9 cellular contexts compared by ENCODE assay signal in the genomic region with DNA sequence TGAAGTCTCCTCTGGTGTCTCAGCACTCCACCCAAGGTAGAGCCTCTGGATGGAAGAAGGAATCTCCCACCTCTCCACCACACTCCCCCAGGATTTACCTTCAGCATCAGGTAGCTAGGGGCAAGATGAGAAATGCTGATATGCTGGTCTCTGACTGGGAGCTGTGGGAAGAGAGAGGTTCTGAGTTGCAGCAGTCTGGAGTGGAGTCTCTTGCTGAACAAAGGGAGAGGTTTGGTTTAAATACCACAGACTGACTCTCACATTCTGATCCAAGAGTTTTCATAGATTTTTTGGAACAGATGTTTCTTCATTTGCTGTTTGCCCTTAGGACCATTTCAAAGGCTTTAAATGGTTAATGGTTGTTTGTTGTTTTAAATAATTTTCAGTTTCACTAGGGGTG. TPM values are rescaled to one million over a fixed set of nuclear protein-coding genes. Genes with fewer than 3 reads are reported as not detected.
DNase-seq lines count a peak whose midpoint lies in the region; ATAC-seq and TF ChIP-seq lines count a peak whose summit lies in the region.
"Had no signal": no experiment of that assay in that cellular context is flagged by ENCODE, and none has a peak within 500 bp of the region (broad histone marks: within the 10 kb centered on the region; RNA-seq: fewer than 3 reads in every experiment).

No MANE protein-coding gene starts in this region.

- peak overlapping the region; percentile 96 for H3K4me3 ChIP-seq in GM06990 (replicated peaks; ENCODE audit: low read depth, low read length)
- no peak overlapping the region for H3K4me3 ChIP-seq in RWPE2 (ENCODE audit: severe bottlenecking)
- peak overlapping the region; percentile 83 for H3K4me3 ChIP-seq in epithelial cell of proximal tubule (ENCODE audit: low read depth, low read length)
- no peak overlapping the region for H3K4me3 ChIP-seq in sigmoid colon

- TF ChIP-seq CTCF in GM06990 (IDR thresholded peaks at IDR 0.05; ENCODE audit: insufficient read depth, low read length, poor library complexity, severe bottlenecking) (no peak), RWPE2 (IDR thresholded peaks at IDR 0.05; ENCODE audit: poor library complexity, severe bottlenecking) (no peak), epithelial cell of proximal tubule (conservative IDR thresholded peaks at IDR 0.05; ENCODE audit: low read depth, low read length) (no peak), sigmoid colon (IDR thresholded peaks at IDR 0.05) (no peak)

- no peak for TF ChIP-seq POLR2A in sigmoid colon (IDR thresholded peaks at IDR 0.05)

- H3K27ac ChIP-seq in RWPE2 (ENCODE audit: poor library complexity, severe bottlenecking), result peak overlapping the region; percentile 96
- H3K27ac ChIP-seq in sigmoid colon, result peak overlapping the region; percentile 98 to 99 (median 98)

- DNase-seq in GM06990 (ENCODE audit: extremely low read depth, insufficient read length) (no peak), RWPE2 (ENCODE audit: low spot score) (no peak), epithelial cell of proximal tubule (ENCODE audit: low read depth) (no peak), sigmoid colon (no peak), midbrain (lab: John Stamatoyannopoulos, UW) (no peak)
- DNase-seq: stimulated activated CD4-positive, alpha-beta T cell treated with anti-CD3 and anti-CD28 coated beads, Interleukin-4, amount 100 ng/mL, for 1 hour had no signal

- TF ChIP-seq EP300 in sigmoid colon (IDR thresholded peaks at IDR 0.05), result no peak

- ATAC-seq in RWPE2 (ENCODE audit: low read depth) (no peak), GM19455 (IDR thresholded peaks at IDR 0.05; ENCODE audit: unreplicated experiment) (no peak), GM18861 (IDR thresholded peaks at IDR 0.05; ENCODE audit: unreplicated experiment) (no peak), HG03175 (IDR thresholded peaks at IDR 0.05; ENCODE audit: unreplicated experiment) (no peak)

- no peaks in the 10 kb centered on the region for H3K9me3 ChIP-seq in RWPE2 (ENCODE audit: severe bottlenecking)
- H3K9me3 ChIP-seq in sigmoid colon, result no peaks in the 10 kb centered on the region

- no peaks in the 10 kb centered on the region for H3K27me3 ChIP-seq in GM06990 (replicated peaks; ENCODE audit: control insufficient read depth, insufficient read depth, low read length)
- H3K27me3 ChIP-seq in RWPE2 (ENCODE audit: insufficient read depth, poor library complexity, severe bottlenecking), result no peaks in the 10 kb centered on the region
- no peaks in the 10 kb centered on the region for H3K27me3 ChIP-seq in sigmoid colon

- intact Hi-C loops in sigmoid colon (cut with DNase I), result loop anchor here (5.0 kb wide), 1 partner anchor 42 kb away; no protein-coding TSS in a partner anchor

- no peaks in the 10 kb centered on the region for H3K36me3 ChIP-seq in GM06990 (ENCODE audit: control insufficient read depth, insufficient read depth, low read length)
- no peaks in the 10 kb centered on the region for H3K36me3 ChIP-seq in RWPE2 (ENCODE audit: low read depth)
- no peaks in the 10 kb centered on the region for H3K36me3 ChIP-seq in sigmoid colon

- peaks cover 12% of the 10 kb centered on the region for H3K4me1 ChIP-seq in RWPE2 (ENCODE audit: insufficient read depth, poor library complexity, severe bottlenecking)
- H3K4me1 ChIP-seq in sigmoid colon, result peaks cover 0 to 16% (median 9%) of the 10 kb centered on the region in 4 donors

RNA-seq across cellular contexts. Expression of a gene that starts 1.1 kb away (rescaled TPM):
- total RNA-seq in epithelial cell of proximal tubule (56.2 and 103 TPM in 2 replicates), sigmoid colon (100 to 1,000 TPM; 113 to 243 (median 195) TPM)
- polyA plus RNA-seq in sigmoid colon, result 10 to 100 TPM; 32.4 to 92.6 (median 36.8) TPM

RNA-seq across cellular contexts. Expression of a gene that starts 43.0 kb away (rescaled TPM):
- total RNA-seq in epithelial cell of proximal tubule (85.2 and 138 TPM in 2 replicates), sigmoid colon (10 to 100 TPM; 85.3 to 97.9 (median 89.8) TPM)
- polyA plus RNA-seq in sigmoid colon, result 100 to 1,000 TPM; 146 to 370 (median 219) TPM

RNA-seq across cellular contexts. Expression of a gene that starts 43.4 kb away (rescaled TPM):
- total RNA-seq in epithelial cell of proximal tubule, result 2.1 and 4.1 TPM in 2 replicates
- total RNA-seq in sigmoid colon, result 10 to 100 TPM; 13.6 to 20.2 (median 18.7) TPM
- polyA plus RNA-seq in sigmoid colon, result 10 to 100 TPM in 1 of 3 donors, 1 to 10 TPM in 2; 4.8 to 10.9 (median 7.8) TPM

Comparison
In these comparisons a context has a peak if more than half of its experiments do, and no peak if none do; other contexts are left out.
1. H3K4me3 ChIP-seq: peak in GM06990 (single experiment) and epithelial cell of proximal tubule (single experiment); none in RWPE2 (single experiment) and sigmoid colon (0 of 4).